ENCODE assay signal across 8 cellular contexts in the genomic region with DNA sequence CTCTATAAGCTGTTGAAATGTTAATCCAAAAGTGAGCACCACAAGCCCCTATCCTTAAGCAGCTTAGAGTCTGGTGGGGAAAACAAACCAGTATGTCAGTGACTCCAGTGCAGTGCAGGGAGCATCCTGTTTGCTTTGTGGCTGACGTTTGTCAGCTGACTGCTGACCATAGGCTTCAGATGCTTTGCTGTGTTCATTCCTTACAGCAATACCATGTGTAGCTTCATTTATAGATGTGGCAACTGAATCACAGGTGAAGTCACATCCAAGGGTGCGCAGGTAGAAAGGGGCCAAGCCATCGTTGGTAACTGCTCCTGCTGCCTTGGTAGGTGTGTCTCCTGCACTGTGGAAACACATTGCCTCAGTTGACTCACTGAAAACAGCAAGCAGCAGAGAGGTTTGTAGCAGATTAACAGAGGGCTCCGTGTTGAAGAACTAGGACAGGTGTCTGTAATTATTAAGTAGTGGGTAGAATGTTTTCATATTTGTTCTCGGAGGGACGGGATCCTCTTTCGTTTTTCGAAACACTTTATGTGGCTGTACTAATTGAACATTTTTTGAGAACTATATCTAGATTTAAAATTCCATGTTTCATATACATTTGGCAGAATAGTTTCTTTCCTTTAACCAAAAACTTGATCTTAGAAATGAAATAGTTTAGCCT. TPM values are rescaled to one million over a fixed set of nuclear protein-coding genes. Genes with fewer than 3 reads are reported as not detected.
DNase-seq lines count a peak whose midpoint lies in the region; ATAC-seq and TF ChIP-seq lines count a peak whose summit lies in the region.

No MANE protein-coding gene starts in this region.

- no peak for TF ChIP-seq POLR2A in gastrocnemius medialis (IDR thresholded peaks at IDR 0.05)

- TF ChIP-seq CTCF in AG04449 (IDR thresholded peaks at IDR 0.05; ENCODE audit: insufficient read depth, low read length, missing control alignments) (no peak), GM20000 (IDR thresholded peaks at IDR 0.05; ENCODE audit: extremely low read depth, missing control alignments) (no peak), foreskin fibroblast (IDR thresholded peaks at IDR 0.05; ENCODE audit: low read depth, low read length) (no peak), gastrocnemius medialis (IDR thresholded peaks at IDR 0.05 in 4 of 5, conservative IDR thresholded peaks at IDR 0.05 in 1 of 5) (no peak)
- no peak for TF ChIP-seq CTCF in activated CD8-positive, alpha-beta T cell treated with anti-CD3 and anti-CD28 coated beads for 36 hours (IDR thresholded peaks at IDR 0.05)

- H3K27me3 ChIP-seq in gastrocnemius medialis, result no peaks in the 10 kb centered on the region

- H3K36me3 ChIP-seq in gastrocnemius medialis, result no peaks in the 10 kb centered on the region

- CTCF ChIA-PET in AG04449 (lab: Yijun Ruan, JAX), result interaction anchor here (1.1 to 4.5 kb wide), 5 partner anchors 45 to 372 kb away, joined by 3 to 45 read pairs (median 6); no protein-coding TSS in a partner anchor
- CTCF ChIA-PET in activated CD8-positive, alpha-beta T cell treated with anti-CD3 and anti-CD28 coated beads for 36 hours (lab: Charles Lee), result interaction anchor here (0.8 to 7.3 kb wide), 14 partner anchors 10 to 385 kb away, joined by 3 to 49 read pairs (median 4); no protein-coding TSS in a partner anchor

- in situ Hi-C loops in gastrocnemius medialis (cut with MboI; ENCODE audit: low sequenced_read_pairs in 4 of 4), result no loop called here

- H3K27me3 Mint-ChIP-seq in activated CD8-positive, alpha-beta T cell treated with anti-CD3 and anti-CD28 coated beads for 36 hours, result no peaks in the 10 kb centered on the region

- peak overlapping the region; percentile 93 for H3K27ac Mint-ChIP-seq in activated CD8-positive, alpha-beta T cell treated with anti-CD3 and anti-CD28 coated beads for 36 hours

- DNase-seq in AG04449 (ENCODE audit: low read depth, low spot score), result no peak
- peak; percentile 32 for DNase-seq in GM20000 (ENCODE audit: low spot score)
- peak; percentile 33 for DNase-seq in activated CD8-positive, alpha-beta T cell treated with anti-CD3 and anti-CD28 coated beads for 36 hours
- peak in 1 of 2 donors; percentile 37 for DNase-seq in foreskin fibroblast
- DNase-seq in gastrocnemius medialis, result no peak
- DNase-seq in KG1 (lab: John Stamatoyannopoulos, UW), result no peak

- ATAC-seq in activated CD8-positive, alpha-beta T cell treated with anti-CD3 and anti-CD28 coated beads for 36 hours, result no peak
- ATAC-seq in gastrocnemius medialis (no peak), GM18517 (IDR thresholded peaks at IDR 0.05; ENCODE audit: unreplicated experiment) (no peak), GM21717 (IDR thresholded peaks at IDR 0.05; ENCODE audit: unreplicated experiment) (no peak)

- H3K36me3 Mint-ChIP-seq in activated CD8-positive, alpha-beta T cell treated with anti-CD3 and anti-CD28 coated beads for 36 hours (ENCODE audit: low read depth), result peaks cover 56% of the 10 kb centered on the region

- intact Hi-C loops in activated CD8-positive, alpha-beta T cell treated with anti-CD3 and anti-CD28 coated beads for 36 hours (cut with micrococcal nuclease), result loop anchor here (1.0 to 5.0 kb wide), 3 partner anchors 43 to 372 kb away; no protein-coding TSS in a partner anchor
- intact Hi-C loops in gastrocnemius medialis (cut with DNase I; ENCODE audit: low total_unique reads), result loop anchor here (2.0 kb wide), 2 partner anchors 69 to 93 kb away; no protein-coding TSS in a partner anchor

- H3K4me3 ChIP-seq in AG04449 (ENCODE audit: low read depth, low read length) (peak overlapping the region; percentile 73), foreskin fibroblast (ENCODE audit: low read depth in 1 of 2, low read length in 2 of 2) (peak overlapping the region; percentile 91 to 99), gastrocnemius medialis (peak overlapping the region; percentile 56 to 96 (median 76))

- POLR2A ChIA-PET in AG04449 (lab: Yijun Ruan, JAX), result interaction anchor here (1.3 to 3.5 kb wide), 2 partner anchors 94 to 297 kb away, joined by 3 to 26 read pairs; a partner anchor contains a TSS
- POLR2A ChIA-PET in activated CD8-positive, alpha-beta T cell treated with anti-CD3 and anti-CD28 coated beads for 36 hours (lab: Charles Lee), result interaction anchor here (0.8 to 4.9 kb wide), 7 partner anchors 10 to 372 kb away, joined by 3 to 48 read pairs (median 5); no protein-coding TSS in a partner anchor

- H3K9me3 ChIP-seq in gastrocnemius medialis, result no peaks in the 10 kb centered on the region

- peaks cover 14 to 17% of the 10 kb centered on the region in 2 donors for H3K4me1 ChIP-seq in gastrocnemius medialis

- peaks cover 46% of the 10 kb centered on the region for H3K4me1 Mint-ChIP-seq in activated CD8-positive, alpha-beta T cell treated with anti-CD3 and anti-CD28 coated beads for 36 hours (ENCODE audit: low read depth)

- H3K9me3 Mint-ChIP-seq in activated CD8-positive, alpha-beta T cell treated with anti-CD3 and anti-CD28 coated beads for 36 hours, result no peaks in the 10 kb centered on the region

- H3K27ac ChIP-seq in gastrocnemius medialis, result peak overlapping the region; percentile 81 to 92 (median 88)

- H3K4me3 Mint-ChIP-seq in activated CD8-positive, alpha-beta T cell treated with anti-CD3 and anti-CD28 coated beads for 36 hours, result peak overlapping the region; percentile 96

RNA-seq across cellular contexts. Expression of a gene that starts 2.0 kb away (rescaled TPM):
- total RNA-seq in activated CD8-positive, alpha-beta T cell treated with anti-CD3 and anti-CD28 coated beads for 36 hours, result 10 to 100 TPM; 92.2 to 98.0 TPM
- 10 to 100 TPM; 11.1 to 15.9 (median 14.0) TPM for total RNA-seq in gastrocnemius medialis

Comparison
In these comparisons a context has a peak if more than half of its experiments do, and no peak if none do; other contexts are left out.
1. DNase-seq: peak in GM20000 (single experiment) and activated CD8-positive, alpha-beta T cell treated with anti-CD3 and anti-CD28 coated beads for 36 hours (single experiment); none in AG04449 (single experiment), gastrocnemius medialis (0 of 2) and KG1 (single experiment).
2. RNA of a gene that starts 2.0 kb away (total RNA-seq): 92.2 to 98.0 TPM in activated CD8-positive, alpha-beta T cell treated with anti-CD3 and anti-CD28 coated beads for 36 hours; 11.1 to 15.9 TPM in gastrocnemius medialis; every median in the first group is over 4 times any median in the second.
3. Peak in every context shown above with its lines, with median percentiles within 50 percentile points of each other: H3K4me3 ChIP-seq.